25 cellular contexts compared by ENCODE assay signal in genomic region chr22:28250036-28250695, GRCh38.
DNase-seq lines count a peak whose midpoint lies in the region; ATAC-seq, FAIRE-seq and TF ChIP-seq lines count a peak whose summit lies in the region.
"Had no signal": no experiment of that assay in that cellular context is flagged by ENCODE, and none has a peak within 500 bp of the region (broad histone marks: within the 10 kb centered on the region; RNA-seq: fewer than 3 reads in every experiment).

No MANE protein-coding gene starts in this region.

- in situ Hi-C loops in GM23248 (cut with MboI): no loop called here
- in situ Hi-C loops in K562 (cut with MboI): no loop called here

- DNase-seq in GM23248 (peak; percentile 27), OCI-M1 (lab: John Stamatoyannopoulos, UW) (peak; percentile 37), K562 (ENCODE audit: extremely low read depth in 1 of 4, low spot score in 3 of 4) (peak in 1 of 4 experiments; percentile 14), osteoblast (ENCODE audit: insufficient read length, low spot score, missing footprints) (peak; percentile 71), retina (no peak), nucleus accumbens (lab: John Stamatoyannopoulos, UW) (no peak), T-cell (no peak)
- DNase-seq: ACHN; C1 segment of cervical spinal cord; CD4-positive, CD25-positive, alpha-beta regulatory T cell; CD8-positive, alpha-beta memory T cell; COR-L47; DMS 273 treated with DMSO at 0.1 percent for 48 hours; DMS53; DND-41; HCEC 1CT; IMR-90 had no signal

- no peak for TF ChIP-seq RAD21 in K562 (CRISPR knock-in tag; conservative IDR thresholded peaks at IDR 0.05 in 1 of 2, IDR thresholded peaks at IDR 0.05 in 1 of 2)

- H3K36me3 ChIP-seq in GM23248 (ENCODE audit: low read depth) (no peaks in the 10 kb centered on the region), K562 (ENCODE audit: control insufficient read depth, insufficient read depth, low read length) (no peaks in the 10 kb centered on the region), osteoblast (ENCODE audit: insufficient read depth, low read length) (no peaks in the 10 kb centered on the region)
- H3K36me3 ChIP-seq: BE2C had no signal

- intact Hi-C loops in K562 (cut with micrococcal nuclease): loop anchor here (5.0 kb wide), 1 partner anchor 192 kb away; no protein-coding TSS in a partner anchor

- H3K36me3 Mint-ChIP-seq in T-cell: no peaks in the 10 kb centered on the region
- no peaks in the 10 kb centered on the region for H3K36me3 Mint-ChIP-seq in stimulated activated memory B cell treated with anti-CD40 and anti-IgM and Interleukin-4, amounts not matched to agents 10 μg/mL and 1 μg/mL and 100 μg/mL, for 72 hours
- H3K36me3 Mint-ChIP-seq: CD4-positive, CD25-positive, alpha-beta regulatory T cell had no signal

- no peak overlapping the region for H3K27ac Mint-ChIP-seq in T-cell
- no peak overlapping the region for H3K27ac Mint-ChIP-seq in stimulated activated memory B cell treated with anti-CD40 and anti-IgM and Interleukin-4, amounts not matched to agents 10 μg/mL and 1 μg/mL and 100 μg/mL, for 72 hours
- H3K27ac Mint-ChIP-seq: CD4-positive, CD25-positive, alpha-beta regulatory T cell; CD8-positive, alpha-beta memory T cell; GM23338 had no signal

- no peaks in the 10 kb centered on the region for H3K9me3 Mint-ChIP-seq in T-cell
- H3K9me3 Mint-ChIP-seq in stimulated activated memory B cell treated with anti-CD40 and anti-IgM and Interleukin-4, amounts not matched to agents 10 μg/mL and 1 μg/mL and 100 μg/mL, for 72 hours: no peaks in the 10 kb centered on the region
- H3K9me3 Mint-ChIP-seq: CD4-positive, CD25-positive, alpha-beta regulatory T cell; CD8-positive, alpha-beta memory T cell; GM23338 had no signal

- no peaks in the 10 kb centered on the region for H3K9me1 ChIP-seq in K562 (ENCODE audit: control insufficient read depth, insufficient read depth, low read length)

- TF ChIP-seq CTCF in K562 (IDR thresholded peaks at IDR 0.05 in 2 of 3, conservative IDR thresholded peaks at IDR 0.05 in 1 of 3; ENCODE audit: insufficient read depth in 2 of 3, low read depth in 1 of 3, low read length in 3 of 3) (no peak), osteoblast (IDR thresholded peaks at IDR 0.05; ENCODE audit: extremely low read depth, low read depth, low read length) (no peak)

- H3F3A ChIP-seq in GM23248 (ENCODE audit: insufficient read depth): peaks cover 28% of the 10 kb centered on the region

- no TSS peak for BruUV-seq in K562 (replicated peaks; lab: Mats Ljungman, UMichigan)

- no peak overlapping the region for H2AFZ ChIP-seq in GM23248
- 0 out of 2 replicates have a peak overlapping the region, but pooled peaks have one; percentile 25 for H2AFZ ChIP-seq in K562 (ENCODE audit: low read depth, low read length)
- H2AFZ ChIP-seq in osteoblast (ENCODE audit: low read length): no peak overlapping the region
- H2AFZ ChIP-seq: GM23338 had no signal

- H3K4me2 ChIP-seq in GM23248 (ENCODE audit: unreplicated experiment) (no peak overlapping the region), K562 (ENCODE audit: insufficient read depth, low read length) (no peak overlapping the region), osteoblast (ENCODE audit: insufficient read depth, low read length) (no peak overlapping the region)
- H3K4me2 ChIP-seq: GM23338 had no signal

- H3K9me2 ChIP-seq in GM23248 (ENCODE audit: insufficient read depth): no peaks in the 10 kb centered on the region

- H3K79me2 ChIP-seq in GM23248 (ENCODE audit: insufficient read depth): peaks cover 19% of the 10 kb centered on the region; the same call in 1 of the 2 replicates
- no peaks in the 10 kb centered on the region for H3K79me2 ChIP-seq in K562 (ENCODE audit: control insufficient read depth, insufficient read depth, low read length)
- H3K79me2 ChIP-seq in osteoblast (ENCODE audit: insufficient read depth, low read length): no peaks in the 10 kb centered on the region

- no peak for TF ChIP-seq EP300 in K562 (IDR thresholded peaks at IDR 0.05; ENCODE audit: low read length)

- no peak for ATAC-seq in K562
- ATAC-seq in T-cell (replicated peaks in 1 of 4): no peak
- ATAC-seq in stimulated activated memory B cell treated with anti-CD40 and anti-IgM and Interleukin-4, amounts not matched to agents 10 μg/mL and 1 μg/mL and 100 μg/mL, for 72 hours: no peak
- ATAC-seq: GM23338 had no signal

- no peaks in the 10 kb centered on the region for H3K9me3 ChIP-seq in GM23248 (ENCODE audit: low read depth)
- H3K9me3 ChIP-seq in K562 (replicated peaks; ENCODE audit: control insufficient read depth, insufficient read depth, low read depth, low read length): no peaks in the 10 kb centered on the region
- H3K9me3 ChIP-seq in osteoblast (ENCODE audit: low read depth, low read length): no peaks in the 10 kb centered on the region
- H3K9me3 ChIP-seq: BE2C had no signal

- CTCF ChIA-PET in K562 (lab: Yijun Ruan, JAX; ENCODE audit: low intra/inter-chr PET ratio) (no interaction called here), T-cell (lab: Charles Lee) (no interaction called here)

- H3K4me1 Mint-ChIP-seq in T-cell: no peaks in the 10 kb centered on the region
- H3K4me1 Mint-ChIP-seq in stimulated activated memory B cell treated with anti-CD40 and anti-IgM and Interleukin-4, amounts not matched to agents 10 μg/mL and 1 μg/mL and 100 μg/mL, for 72 hours: no peaks in the 10 kb centered on the region
- H3K4me1 Mint-ChIP-seq: CD4-positive, CD25-positive, alpha-beta regulatory T cell; CD8-positive, alpha-beta memory T cell had no signal

- no peak overlapping the region for H3K27ac ChIP-seq in GM23248
- H3K27ac ChIP-seq in K562 (ENCODE audit: extremely low read depth, low read depth, low read length): peak overlapping the region; percentile 45; the same call in 1 of the 3 replicates
- H3K27ac ChIP-seq in osteoblast (ENCODE audit: low read depth, low read length): peak overlapping the region; percentile 64

- no peak overlapping the region for H3K4me3 Mint-ChIP-seq in T-cell
- H3K4me3 Mint-ChIP-seq in stimulated activated memory B cell treated with anti-CD40 and anti-IgM and Interleukin-4, amounts not matched to agents 10 μg/mL and 1 μg/mL and 100 μg/mL, for 72 hours: no peak overlapping the region
- H3K4me3 Mint-ChIP-seq: CD4-positive, CD25-positive, alpha-beta regulatory T cell; CD8-positive, alpha-beta memory T cell; GM23338 had no signal

- H3K27me3 ChIP-seq in GM23248 (replicated peaks; ENCODE audit: insufficient read depth) (no peaks in the 10 kb centered on the region), K562 (ENCODE audit: control insufficient read depth in 2 of 2, insufficient read depth in 2 of 2, low read length in 2 of 2) (no peaks in the 10 kb centered on the region), osteoblast (ENCODE audit: insufficient read depth, low read length) (no peaks in the 10 kb centered on the region)
- H3K27me3 ChIP-seq: BE2C had no signal

- FAIRE-seq in K562 (lab: Jason Lieb, UNC): no peak
- FAIRE-seq: A204.1, G401.6, GM12891, H54, HTR-8/SVneo had no signal

- POLR2A ChIA-PET in K562 (lab: Yijun Ruan, JAX) (interaction anchor here (0.6 to 1.1 kb wide), 3 partner anchors 11 to 73 kb away, joined by 3 read pairs; no protein-coding TSS in a partner anchor), T-cell (lab: Charles Lee) (no interaction called here)

- 91 to 95% methylated on average over 2 of the region's 2 CpGs for WGBS in GM23248 (ENCODE audit: low coverage in 1 of 2, low lambda C conversion rate in 2 of 2, missing lambda C conversion rate in 2 of 2), 2 experiments
- WGBS in K562 (ENCODE audit: insufficient coverage, low coverage, missing lambda C conversion rate): 8% methylated on average over 2 of the region's 2 CpGs

- H4K20me1 ChIP-seq in GM23248 (ENCODE audit: insufficient read depth) (no peaks in the 10 kb centered on the region), K562 (replicated peaks; ENCODE audit: control insufficient read depth, insufficient read depth, low read length) (no peaks in the 10 kb centered on the region), osteoblast (ENCODE audit: insufficient read depth, low read length) (no peaks in the 10 kb centered on the region)

- no peak for TF ChIP-seq POLR2A in K562 (conservative IDR thresholded peaks at IDR 0.05)

- no peak overlapping the region for H3K4me3 ChIP-seq in GM23248
- no peak overlapping the region for H3K4me3 ChIP-seq in K562
- no peak overlapping the region for H3K4me3 ChIP-seq in osteoblast (ENCODE audit: insufficient read depth, low read length)
- H3K4me3 ChIP-seq: GM23338 had no signal

- H3K27me3 Mint-ChIP-seq in T-cell: peaks cover 0 to 10% of the 10 kb centered on the region in 2 donors
- peaks cover 28% of the 10 kb centered on the region for H3K27me3 Mint-ChIP-seq in stimulated activated memory B cell treated with anti-CD40 and anti-IgM and Interleukin-4, amounts not matched to agents 10 μg/mL and 1 μg/mL and 100 μg/mL, for 72 hours

- H3K4me1 ChIP-seq in GM23248 (ENCODE audit: insufficient read depth) (peaks cover 63% of the 10 kb centered on the region), K562 (replicated peaks in 1 of 2; ENCODE audit: control insufficient read depth in 2 of 2, insufficient read depth in 2 of 2, low read length in 2 of 2) (peaks cover 3 to 30% of the 10 kb centered on the region in 2 experiments; a peak in 3 of 5 replicates), osteoblast (ENCODE audit: insufficient read depth, low read length) (peaks cover 35% of the 10 kb centered on the region)

- H3K9ac ChIP-seq in GM23248 (no peak overlapping the region), K562 (ENCODE audit: insufficient read depth in 1 of 2, low read depth in 2 of 2, low read length in 2 of 2) (no peak overlapping the region)

TF ChIP-seq in K562, 482 proteins besides CTCF, POLR2A, EP300 and RAD21:
- TF ChIP-seq CC2D1A (IDR thresholded peaks at IDR 0.05): no peak
- no peak for TF ChIP-seq CREM (IDR thresholded peaks at IDR 0.05; ENCODE audit: low read depth)
- TF ChIP-seq HCFC1 (IDR thresholded peaks at IDR 0.05; ENCODE audit: low read depth, low read length): no peak
- no peak for TF ChIP-seq ZNF785 (CRISPR knock-in tag; IDR thresholded peaks at IDR 0.05)

Comparison
In these comparisons a context has a peak if more than half of its experiments do, and no peak if none do; other contexts are left out.
1. DNase-seq: peak in GM23248 (single experiment), OCI-M1 (single experiment) and osteoblast (single experiment); none in retina (single experiment), nucleus accumbens (0 of 56) and T-cell (0 of 34).